26 cellular contexts compared by ENCODE assay signal in the genomic region with DNA sequence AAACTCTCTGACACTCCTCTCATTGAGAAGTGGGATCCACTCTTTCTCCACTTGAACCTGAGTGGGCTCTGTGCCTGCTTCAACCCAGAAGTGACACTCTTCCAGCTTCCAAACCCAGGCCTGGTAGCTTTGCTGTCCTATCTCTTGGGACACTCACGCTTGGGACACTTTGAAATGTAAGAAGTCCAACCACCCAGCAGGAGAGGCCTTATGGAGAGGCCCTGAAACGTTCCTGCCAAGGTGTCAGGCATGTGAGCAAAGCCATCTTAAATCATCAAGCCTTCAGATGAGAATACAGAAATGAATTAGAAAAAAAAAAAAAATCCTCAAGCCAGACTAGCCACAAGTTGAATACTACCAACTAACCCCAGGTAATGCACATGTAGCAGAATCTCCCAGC.
"Had no signal": no experiment of that assay in that cellular context is flagged by ENCODE, and none has a peak within 500 bp of the region (broad histone marks: within the 10 kb centered on the region; RNA-seq: fewer than 3 reads in every experiment).

No MANE protein-coding gene starts in this region.

- H3K4me1 ChIP-seq: colonic mucosa, lower lobe of right lung, transverse colon, uterus had no signal

- H3K9me3 Mint-ChIP-seq: effector memory CD8-positive, alpha-beta T cell; nephron; stimulated activated naive CD8-positive, alpha-beta T cell treated with anti-CD3 and anti-CD28 coated beads, Interleukin-15, amount 100 ng/mL, for 72 hours had no signal

- H3K4me1 Mint-ChIP-seq: nephron; stimulated activated naive CD8-positive, alpha-beta T cell treated with anti-CD3 and anti-CD28 coated beads, Interleukin-15, amount 100 ng/mL, for 72 hours had no signal

- H3K27me3 ChIP-seq: colonic mucosa, ovary, right lobe of liver, suprapubic skin, transverse colon, upper lobe of right lung, uterus had no signal

- FAIRE-seq: frontal cortex, keratinocyte had no signal

- H3K9me3 ChIP-seq: colonic mucosa, lower lobe of right lung, ovary, right lobe of liver, suprapubic skin, transverse colon, upper lobe of right lung, uterus had no signal

- H3K27me3 Mint-ChIP-seq: stimulated activated naive CD8-positive, alpha-beta T cell treated with anti-CD3 and anti-CD28 coated beads, Interleukin-15, amount 100 ng/mL, for 72 hours had no signal

- H3K4me3 Mint-ChIP-seq: effector memory CD8-positive, alpha-beta T cell; naive thymus-derived CD4-positive, alpha-beta T cell; nephron; stimulated activated naive CD8-positive, alpha-beta T cell treated with anti-CD3 and anti-CD28 coated beads, Interleukin-15, amount 100 ng/mL, for 72 hours had no signal

- ATAC-seq: effector memory CD8-positive, alpha-beta T cell; left ventricle myocardium superior; lower lobe of right lung; naive thymus-derived CD4-positive, alpha-beta T cell; right lobe of liver; stimulated activated naive CD8-positive, alpha-beta T cell treated with anti-CD3 and anti-CD28 coated beads, Interleukin-15, amount 100 ng/mL, for 72 hours; upper lobe of right lung had no signal

- H3K36me3 ChIP-seq: colonic mucosa, ovary, suprapubic skin, transverse colon, uterus had no signal

- H3K4me3 ChIP-seq: colonic mucosa, lower lobe of right lung, ovary, right lobe of liver, smooth muscle cell, suprapubic skin, transverse colon, upper lobe of right lung, uterus had no signal

- DNase-seq: colonic mucosa; effector memory CD8-positive, alpha-beta T cell; head of caudate nucleus; left ventricle myocardium superior; lower lobe of right lung; midbrain; naive thymus-derived CD4-positive, alpha-beta T cell; occipital lobe; ovary; posterior cingulate gyrus; retina; right lobe of liver; stimulated activated CD4-positive, alpha-beta T cell treated with anti-CD3 and anti-CD28 coated beads, Interleukin-12 subunit alpha, Interleukin-12 subunit beta, amount 100 ng/mL, for 4 hours; stimulated activated CD4-positive, alpha-beta T cell treated with anti-CD3 and anti-CD28 coated beads, Interleukin-1b, Interleukin-23, amount 100 ng/mL, for 48 hours; stimulated activated CD4-positive, alpha-beta T cell treated with anti-CD3 and anti-CD28 coated beads, Interleukin-4, amount 100 ng/mL, for 1 hour; stimulated activated CD8-positive, alpha-beta memory T cell treated with anti-CD3 and anti-CD28 coated beads, Interleukin-4, amount 100 ng/mL, for 48 hours; stimulated activated naive CD4-positive, alpha-beta T cell; stimulated activated naive CD8-positive, alpha-beta T cell treated with anti-CD3 and anti-CD28 coated beads, Interleukin-15, amount 100 ng/mL, for 72 hours; transverse colon; upper lobe of right lung; uterus had no signal

- H3K27ac Mint-ChIP-seq: effector memory CD8-positive, alpha-beta T cell; naive thymus-derived CD4-positive, alpha-beta T cell; nephron had no signal

- H3K4me2 ChIP-seq: smooth muscle cell had no signal

- H3K27ac ChIP-seq: colonic mucosa, lower lobe of right lung, ovary, right lobe of liver, suprapubic skin, transverse colon, uterus had no signal
